6 cellular contexts compared by ENCODE assay signal in genomic region chr19:22792863-22793262, GRCh38. TPM values are rescaled to one million over a fixed set of nuclear protein-coding genes. Genes with fewer than 3 reads are reported as not detected.
"Had no signal": no experiment of that assay in that cellular context is flagged by ENCODE, and none has a peak within 500 bp of the region (broad histone marks: within the 10 kb centered on the region; RNA-seq: fewer than 3 reads in every experiment).

No MANE protein-coding gene starts in this region.

RNA-seq across cellular contexts. Expression of gene ZNF99, which starts 8.9 kb away (rescaled TPM):
- total RNA-seq: HepG2, HT-29, HT1080, IMR-90, K562 had no signal
- polyA plus RNA-seq: HepG2, IgD-negative memory B cell, IMR-90, K562 had no signal

RNA-seq across cellular contexts. Expression of gene ZNF723, which starts 39.2 kb away (rescaled TPM):
- total RNA-seq: HepG2, HT-29, HT1080, IMR-90 had no signal
- polyA plus RNA-seq: HepG2, IgD-negative memory B cell, IMR-90, K562 had no signal
